11 cellular contexts compared by ENCODE assay signal in genomic region chr12:46609281-46609623, GRCh38.
DNase-seq lines count a peak whose midpoint lies in the region; ATAC-seq and TF ChIP-seq lines count a peak whose summit lies in the region.
"Had no signal": no experiment of that assay in that cellular context is flagged by ENCODE, and none has a peak within 500 bp of the region (broad histone marks: within the 10 kb centered on the region; RNA-seq: fewer than 3 reads in every experiment).

No MANE protein-coding gene starts in this region.

- H3K9me3 ChIP-seq in ascending aorta (no peaks in the 10 kb centered on the region), smooth muscle cell (replicated peaks; ENCODE audit: low read depth) (no peaks in the 10 kb centered on the region)

- peak overlapping the region; percentile 32 for H3K4me2 ChIP-seq in smooth muscle cell

- H3K27me3 ChIP-seq in ascending aorta (no peaks in the 10 kb centered on the region), smooth muscle cell (ENCODE audit: low read depth) (no peaks in the 10 kb centered on the region)

- H3K4me1 ChIP-seq in ascending aorta (peaks cover 0 to 26% of the 10 kb centered on the region in 2 donors), smooth muscle cell (ENCODE audit: low read depth) (no peaks in the 10 kb centered on the region)

- H3K79me2 ChIP-seq in smooth muscle cell (ENCODE audit: low read depth): no peaks in the 10 kb centered on the region

- DNase-seq in NCI-H1436 (lab: John Stamatoyannopoulos, UW) (peak; percentile 41), NCI-H1436 treated with DMSO at 0.1 percent for 48 hours (lab: John Stamatoyannopoulos, UW) (no peak), ascending aorta (ENCODE audit: low spot score in 2 of 2) (no peak), smooth muscle cell (lab: John Stamatoyannopoulos, UW; ENCODE audit: unreplicated experiment) (no peak), germinal center (ENCODE audit: low spot score) (no peak), D341Med (ENCODE audit: low spot score) (no peak), glutamatergic neuron (no peak)
- DNase-seq: activated CD8-positive, alpha-beta memory T cell treated with anti-CD3 and anti-CD28 coated beads, Interleukin-2, amount 50 U/mL, for 48 hours had no signal

- H3K36me3 ChIP-seq in ascending aorta (no peaks in the 10 kb centered on the region), smooth muscle cell (ENCODE audit: low read depth) (no peaks in the 10 kb centered on the region)

- H3K4me3 ChIP-seq in ascending aorta: no peak overlapping the region
- no peak overlapping the region for H3K4me3 ChIP-seq in smooth muscle cell

- no peaks in the 10 kb centered on the region for H3K36me3 Mint-ChIP-seq in glutamatergic neuron (ENCODE audit: unreplicated experiment)

- no peak overlapping the region for H3K9ac ChIP-seq in smooth muscle cell (ENCODE audit: low read depth)

- peak overlapping the region; percentile 57 for H2AFZ ChIP-seq in smooth muscle cell (ENCODE audit: low read depth)

- H3F3A ChIP-seq in smooth muscle cell (ENCODE audit: low read depth): peaks cover 8% of the 10 kb centered on the region

- peak; percentile 57 for ATAC-seq in HG03159 (IDR thresholded peaks at IDR 0.05; ENCODE audit: unreplicated experiment)

- H3K9me3 Mint-ChIP-seq in glutamatergic neuron (ENCODE audit: unreplicated experiment): no peaks in the 10 kb centered on the region

- H4K20me1 ChIP-seq in smooth muscle cell (ENCODE audit: low read depth): no peaks in the 10 kb centered on the region

- no peak overlapping the region for H3K27ac Mint-ChIP-seq in glutamatergic neuron (ENCODE audit: unreplicated experiment)
- H3K27ac Mint-ChIP-seq: stimulated activated naive CD8-positive, alpha-beta T cell treated with anti-CD3 and anti-CD28 coated beads, Interleukin-15, Interleukin-2, amounts not matched to agents 100 ng/mL and 50 ng/mL, for 24 hours had no signal

- TF ChIP-seq CTCF in ascending aorta (IDR thresholded peaks at IDR 0.05): no peak
- no peak for TF ChIP-seq CTCF in smooth muscle cell (IDR thresholded peaks at IDR 0.05; ENCODE audit: borderline replicate concordance, insufficient read depth, poor library complexity, severe bottlenecking)
- no peak for TF ChIP-seq CTCF in glutamatergic neuron (IDR thresholded peaks at IDR 0.05; ENCODE audit: partially characterized antibody, unreplicated experiment)

- H3K4me1 Mint-ChIP-seq in glutamatergic neuron (ENCODE audit: low read depth, unreplicated experiment): no peaks in the 10 kb centered on the region

- peak overlapping the region; percentile 73 to 87 for H3K27ac ChIP-seq in ascending aorta
- H3K27ac ChIP-seq in smooth muscle cell (ENCODE audit: low read depth): peak overlapping the region; percentile 74
- H3K27ac ChIP-seq: 22Rv1 had no signal

- no peak overlapping the region for H3K4me3 Mint-ChIP-seq in glutamatergic neuron (ENCODE audit: unreplicated experiment)
- H3K4me3 Mint-ChIP-seq: stimulated activated naive CD8-positive, alpha-beta T cell treated with anti-CD3 and anti-CD28 coated beads, Interleukin-15, Interleukin-2, amounts not matched to agents 100 ng/mL and 50 ng/mL, for 24 hours had no signal

- intact Hi-C loops in ascending aorta (cut with DNase I): loop anchor here (5.0 kb wide), 2 partner anchors 52 to 137 kb away; no protein-coding TSS in a partner anchor

- H3K27me3 Mint-ChIP-seq in glutamatergic neuron (ENCODE audit: unreplicated experiment): no peaks in the 10 kb centered on the region
- H3K27me3 Mint-ChIP-seq: stimulated activated naive CD8-positive, alpha-beta T cell treated with anti-CD3 and anti-CD28 coated beads, Interleukin-15, Interleukin-2, amounts not matched to agents 100 ng/mL and 50 ng/mL, for 24 hours had no signal
